8 cellular contexts compared by ENCODE assay signal in the genomic region with DNA sequence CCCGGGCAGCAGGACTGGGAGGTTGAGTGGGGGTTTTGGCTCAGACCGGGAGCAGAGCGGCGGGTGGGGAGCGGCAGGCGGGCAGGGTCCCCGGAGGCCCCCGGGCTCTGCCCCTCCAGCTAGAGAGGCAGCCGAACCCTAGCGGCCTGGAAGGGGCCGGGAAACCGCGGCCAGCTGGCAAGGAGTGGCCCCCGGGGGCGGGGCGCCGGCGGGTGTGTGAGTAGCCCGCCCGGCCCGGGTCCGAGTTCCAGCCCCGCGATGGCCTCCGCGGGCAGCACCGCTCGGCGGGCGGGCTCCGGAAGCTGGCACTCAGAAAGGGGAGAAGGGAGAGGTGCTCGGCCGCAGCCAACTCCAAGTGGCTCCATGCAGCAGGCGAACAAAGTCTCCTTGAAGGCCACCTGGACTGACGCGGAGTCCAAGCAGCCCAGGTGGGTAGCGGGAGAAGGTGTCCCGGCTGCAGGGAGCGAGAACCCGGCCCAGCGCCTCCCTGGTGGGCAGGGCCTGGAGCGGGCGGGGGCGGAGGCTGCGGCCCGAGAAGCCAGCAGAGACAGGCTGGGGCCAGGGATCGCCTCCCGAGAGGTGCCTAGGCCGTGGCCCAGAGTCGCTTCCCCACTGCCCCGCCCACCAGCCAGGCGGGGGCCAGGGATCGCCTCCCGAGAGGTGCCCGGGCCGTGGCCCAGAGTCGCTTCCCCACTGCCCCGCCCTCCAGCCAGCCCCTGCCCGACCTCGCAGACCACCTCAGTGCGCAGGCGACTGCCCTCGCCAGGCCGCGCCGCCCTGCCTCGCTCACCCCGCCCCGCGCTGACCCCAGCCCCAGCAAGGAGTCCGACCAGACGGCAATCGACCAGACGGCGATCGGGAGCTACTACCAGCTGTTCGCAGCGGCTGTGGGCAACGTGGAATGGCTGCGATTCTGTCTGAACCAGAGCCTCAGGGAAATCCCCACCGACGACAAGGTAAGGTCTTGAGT. TPM values are rescaled to one million over a fixed set of nuclear protein-coding genes. Genes with fewer than 3 reads are reported as not detected.
DNase-seq lines count a peak whose midpoint lies in the region; ATAC-seq, FAIRE-seq and TF ChIP-seq lines count a peak whose summit lies in the region.

A gene with protein sequence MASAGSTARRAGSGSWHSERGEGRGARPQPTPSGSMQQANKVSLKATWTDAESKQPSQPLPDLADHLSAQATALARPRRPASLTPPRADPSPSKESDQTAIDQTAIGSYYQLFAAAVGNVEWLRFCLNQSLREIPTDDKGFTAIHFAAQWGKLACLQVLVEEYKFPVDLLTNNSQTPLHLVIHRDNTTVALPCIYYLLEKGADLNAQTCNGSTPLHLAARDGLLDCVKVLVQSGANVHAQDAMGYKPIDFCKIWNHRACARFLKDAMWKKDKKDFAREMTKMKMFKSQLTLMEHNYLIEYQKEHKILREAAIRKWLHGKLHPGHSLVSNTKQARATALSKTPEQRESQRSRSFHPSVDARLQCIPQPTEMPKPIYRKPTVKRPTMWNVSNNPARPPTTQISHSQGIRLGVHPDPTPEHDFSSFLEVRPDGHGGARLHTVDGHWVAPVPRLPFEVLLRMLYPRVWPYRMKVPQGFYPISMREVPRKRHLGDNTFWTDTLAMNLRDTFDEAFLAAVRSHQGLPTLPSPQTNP (plus strand): TSS at position 243 of the 970 bp plus-strand sequence. CDS start 16 bp downstream, at position 259.

- no peak for TF ChIP-seq POLR2A in prostate gland (IDR thresholded peaks at IDR 0.05)
- TF ChIP-seq POLR2A in H54 (IDR thresholded peaks at IDR 0.05; ENCODE audit: low read depth, low read length): no peak

- 4% methylated on average over 65 of the region's 82 CpGs for WGBS in prostate gland

- no peaks in the 10 kb centered on the region for H3K9me3 Mint-ChIP-seq in IgD-negative memory B cell
- H3K9me3 Mint-ChIP-seq in activated naive CD8-positive, alpha-beta T cell treated with anti-CD3 and anti-CD28 coated beads for 36 hours: no peaks in the 10 kb centered on the region

- no peaks in the 10 kb centered on the region for H3K4me1 ChIP-seq in prostate gland (replicated peaks)

- intact Hi-C loops in left ventricle myocardium superior (cut with micrococcal nuclease) (no loop called here), prostate gland (cut with DNase I) (no loop called here)

- peaks cover 10 to 13% (median 11%) of the 10 kb centered on the region in 3 donors for H3K4me1 Mint-ChIP-seq in IgD-negative memory B cell
- H3K4me1 Mint-ChIP-seq in activated naive CD8-positive, alpha-beta T cell treated with anti-CD3 and anti-CD28 coated beads for 36 hours: peaks cover 12% of the 10 kb centered on the region

- peak in 1 of 4 experiments; percentile 4 for TF ChIP-seq CTCF in prostate gland (IDR thresholded peaks at IDR 0.05)

- H3K36me3 Mint-ChIP-seq in IgD-negative memory B cell: no peaks in the 10 kb centered on the region
- H3K36me3 Mint-ChIP-seq in activated naive CD8-positive, alpha-beta T cell treated with anti-CD3 and anti-CD28 coated beads for 36 hours: no peaks in the 10 kb centered on the region

- H3K4me3 ChIP-seq in prostate gland: peak within 1 kb of the TSS; percentile 43 to 46

- H3K27ac ChIP-seq in prostate gland: peak within 1 kb of the TSS; percentile 80 to 86

- DNase-seq in DMS79 (lab: John Stamatoyannopoulos, UW) (peak; percentile 19), left ventricle myocardium superior (peak; percentile 75), prostate gland (ENCODE audit: low spot score) (peak; percentile 33), H54 (ENCODE audit: insufficient read length, low spot score) (no peak), epidermal melanocyte (ENCODE audit: insufficient read length, low spot score) (no peak)
- DNase-seq in activated naive CD8-positive, alpha-beta T cell treated with anti-CD3 and anti-CD28 coated beads for 36 hours: peak; percentile 49

- H3K9me3 ChIP-seq in prostate gland: no peaks in the 10 kb centered on the region

- no peaks in the 10 kb centered on the region for H3K36me3 ChIP-seq in prostate gland

- peak within 1 kb of the TSS; percentile 47 to 97 (median 90) for H3K27ac Mint-ChIP-seq in IgD-negative memory B cell
- peak within 1 kb of the TSS; percentile 83 for H3K27ac Mint-ChIP-seq in activated naive CD8-positive, alpha-beta T cell treated with anti-CD3 and anti-CD28 coated beads for 36 hours

- peak within 1 kb of the TSS; percentile 82 to 98 (median 92) for H3K4me3 Mint-ChIP-seq in IgD-negative memory B cell
- peak within 1 kb of the TSS; percentile 79 for H3K4me3 Mint-ChIP-seq in activated naive CD8-positive, alpha-beta T cell treated with anti-CD3 and anti-CD28 coated beads for 36 hours

- no peaks in the 10 kb centered on the region for H3K27me3 ChIP-seq in prostate gland (replicated peaks; ENCODE audit: insufficient read depth)

- ATAC-seq in left ventricle myocardium superior (peak; percentile 77), HG02610 (IDR thresholded peaks at IDR 0.05; ENCODE audit: unreplicated experiment) (no peak)

- H3K27me3 Mint-ChIP-seq in IgD-negative memory B cell: no peaks in the 10 kb centered on the region
- H3K27me3 Mint-ChIP-seq in activated naive CD8-positive, alpha-beta T cell treated with anti-CD3 and anti-CD28 coated beads for 36 hours: peaks cover 3% of the 10 kb centered on the region

- FAIRE-seq in H54 (lab: Jason Lieb, UNC): no peak

RNA-seq across cellular contexts. Expression of the gene that starts here (rescaled TPM):
- not detected for polyA plus RNA-seq in IgD-negative memory B cell
- under 1 TPM; 0.21 to 0.38 TPM for total RNA-seq in activated naive CD8-positive, alpha-beta T cell treated with anti-CD3 and anti-CD28 coated beads for 36 hours
- total RNA-seq in left ventricle myocardium superior (0.92 TPM), prostate gland (under 1 TPM; 0.36 to 0.74 TPM)

Comparison
In these comparisons a context has a peak if more than half of its experiments do, and no peak if none do; other contexts are left out.
1. Peak in DNase-seq in activated naive CD8-positive, alpha-beta T cell treated with anti-CD3 and anti-CD28 coated beads for 36 hours; RNA of the gene not detected or under 1 TPM.
2. Peak in DNase-seq and ATAC-seq in left ventricle myocardium superior; RNA of the gene not detected or under 1 TPM.
3. Peak in DNase-seq, H3K4me3 ChIP-seq and H3K27ac ChIP-seq in prostate gland; RNA of the gene not detected or under 1 TPM.